In the genomic region with DNA sequence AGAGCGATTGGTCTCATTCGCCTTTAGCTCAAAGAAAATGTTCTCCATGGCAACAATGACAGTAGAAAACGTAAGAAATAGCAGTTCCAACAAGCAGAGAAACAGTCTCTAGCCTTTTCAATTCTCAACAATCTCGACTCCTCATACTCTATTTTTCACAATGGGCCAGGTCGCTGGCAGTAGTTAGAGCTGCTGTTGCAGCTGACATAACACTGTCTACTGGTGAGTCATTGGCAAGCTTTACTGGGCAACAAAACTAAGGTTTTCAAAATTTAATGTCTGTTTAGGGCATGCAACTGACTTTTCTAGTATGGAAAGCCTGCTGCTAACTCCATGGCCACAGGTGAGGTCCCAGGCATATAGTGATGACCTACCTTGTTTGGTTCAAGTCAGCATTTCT, we compare ENCODE assay signal across 23 cellular contexts.
"Had no signal": no experiment of that assay in that cellular context is flagged by ENCODE, and none has a peak within 500 bp of the region (broad histone marks: within the 10 kb centered on the region; RNA-seq: fewer than 3 reads in every experiment).

No MANE protein-coding gene starts in this region.

- H3K27ac ChIP-seq: adrenal gland, body of pancreas, gastroesophageal sphincter, heart right ventricle, left ventricle myocardium inferior, prostate gland, right atrium auricular region, tibial nerve, uterus, WERI-Rb-1 had no signal

- H3K9me3 ChIP-seq: body of pancreas, prostate gland had no signal

- ATAC-seq: activated naive CD4-positive, alpha-beta T cell treated with anti-CD3 and anti-CD28 coated beads, Interleukin-2, amount 50 U/mL, for 72 hours; activated T-cell treated with anti-CD3 and anti-CD28 coated beads, Interleukin-2, amount 50 U/mL, for 72 hours; body of pancreas; effector memory CD8-positive, alpha-beta T cell; gastroesophageal sphincter; heart right ventricle; stimulated activated naive CD8-positive, alpha-beta T cell treated with anti-CD3 and anti-CD28 coated beads, Interleukin-15, Interleukin-2, amounts not matched to agents 100 U/mL and 50 U/mL, for 24 hours; T-helper 17 cell had no signal

- H3K27me3 ChIP-seq: adrenal gland, body of pancreas, gastroesophageal sphincter, heart right ventricle, right atrium auricular region, tibial nerve, uterus had no signal

- H3K4me1 ChIP-seq: adrenal gland, body of pancreas, gastroesophageal sphincter, heart right ventricle, left ventricle myocardium inferior, prostate gland, right atrium auricular region, tibial nerve, uterus had no signal

- H3K4me3 ChIP-seq: adrenal gland, body of pancreas, gastroesophageal sphincter, heart right ventricle, left ventricle myocardium inferior, prostate gland, right atrium auricular region, tibial nerve, uterus had no signal

- H3K36me3 ChIP-seq: adrenal gland, gastroesophageal sphincter, heart right ventricle, left ventricle myocardium inferior, prostate gland, right atrium auricular region, tibial nerve, uterus, WERI-Rb-1 had no signal

- DNase-seq: activated CD4-positive, alpha-beta T cell treated with anti-CD3 and anti-CD28 coated beads for 1 hour; activated CD4-positive, alpha-beta T cell treated with anti-CD3 and anti-CD28 coated beads, Interleukin-2, amount 50 U/mL, for 4 hours; activated gamma-delta T cell; activated T-cell treated with anti-CD3 and anti-CD28 coated beads, Interleukin-2, amount 50 U/mL, for 72 hours; adrenal gland; body of pancreas; caudate nucleus; effector memory CD8-positive, alpha-beta T cell; heart right ventricle; kidney glomerular epithelial cell; left ventricle myocardium inferior; mammary epithelial cell; midbrain; stimulated activated CD4-positive, alpha-beta T cell treated with anti-CD3 and anti-CD28 coated beads, Interleukin-2, amount 100 ng/mL, for 24 hours; stimulated activated naive CD8-positive, alpha-beta T cell treated with anti-CD3 and anti-CD28 coated beads, Interleukin-15, Interleukin-2, amounts not matched to agents 100 U/mL and 50 U/mL, for 24 hours; T-helper 17 cell; uterus; WERI-Rb-1 had no signal
